8 cellular contexts compared by ENCODE assay signal in the genomic region with DNA sequence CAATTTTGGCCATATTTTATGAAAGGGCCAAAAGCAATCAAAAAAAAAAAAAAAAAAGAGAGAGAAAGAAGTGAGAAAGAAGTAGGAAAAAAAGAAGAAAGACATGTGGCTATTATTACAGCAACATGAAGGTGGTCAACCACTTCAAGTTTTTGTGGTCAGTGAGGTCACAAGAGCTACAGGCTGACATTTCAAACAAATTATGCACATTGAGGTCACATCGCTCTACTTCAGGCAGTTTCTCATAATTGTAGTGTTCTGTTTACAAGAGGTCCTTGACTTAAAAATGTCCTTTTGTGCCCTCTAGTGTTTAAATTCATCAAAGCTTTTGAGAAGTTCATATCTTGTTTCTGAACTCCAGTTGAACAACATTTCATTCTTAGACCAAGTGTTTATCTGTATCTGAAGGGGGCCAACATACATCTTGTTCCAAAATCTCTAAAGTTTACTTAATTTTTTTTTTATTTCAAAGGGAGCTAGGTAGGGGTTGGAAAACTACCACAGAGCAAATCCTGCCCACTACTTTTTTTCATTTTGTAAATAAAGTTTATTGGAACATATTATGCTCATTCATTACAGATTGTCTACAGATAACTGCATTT.
DNase-seq lines count a peak whose midpoint lies in the region; ATAC-seq, FAIRE-seq and TF ChIP-seq lines count a peak whose summit lies in the region.

No MANE protein-coding gene starts in this region.

- H3K27ac Mint-ChIP-seq in naive thymus-derived CD4-positive, alpha-beta T cell = no peak overlapping the region
- no peak overlapping the region for H3K27ac Mint-ChIP-seq in activated T-helper 1 cell treated with anti-CD3 and anti-CD28 coated beads, Interleukin-12 subunit alpha, Interleukin-12 subunit beta, Interleukin-2, Interleukin-4 antibody, amounts not matched to agents 30 ng/mL and 10 ng/mL and 1 ng/mL, durations not matched to agents 14 hours and 24 hours and 36 hours

- BruUV-seq in endothelial cell of umbilical vein (replicated peaks; lab: Mats Ljungman, UMichigan) = no TSS peak

- peak; percentile 99 for ATAC-seq in HG02571 (IDR thresholded peaks at IDR 0.05; ENCODE audit: unreplicated experiment)
- peak; percentile 85 for ATAC-seq in naive thymus-derived CD4-positive, alpha-beta T cell

- peaks cover 7% of the 10 kb centered on the region; the same call in 1 of the 2 replicates for H3K4me1 ChIP-seq in MM.1S (ENCODE audit: low read length)
- no peaks in the 10 kb centered on the region for H3K4me1 ChIP-seq in endothelial cell of umbilical vein (ENCODE audit: control insufficient read depth, extremely low read depth, insufficient read depth, low read length)
- H3K4me1 ChIP-seq in naive thymus-derived CD4-positive, alpha-beta T cell (ENCODE audit: control insufficient read depth in 2 of 2, insufficient read depth in 2 of 2, low read length in 2 of 2) = no peaks in the 10 kb centered on the region

- no peaks in the 10 kb centered on the region for H3K9me1 ChIP-seq in endothelial cell of umbilical vein (replicated peaks; ENCODE audit: control insufficient read depth, extremely low read depth, insufficient read depth, low read length)

- peaks cover 0 to 9% (median 0%) of the 10 kb centered on the region in 11 donors for H3K9me3 Mint-ChIP-seq in naive thymus-derived CD4-positive, alpha-beta T cell
- H3K9me3 Mint-ChIP-seq in activated T-helper 1 cell treated with anti-CD3 and anti-CD28 coated beads, Interleukin-12 subunit alpha, Interleukin-12 subunit beta, Interleukin-2, Interleukin-4 antibody, amounts not matched to agents 30 ng/mL and 10 ng/mL and 1 ng/mL, durations not matched to agents 14 hours and 24 hours and 36 hours = no peaks in the 10 kb centered on the region

- H3K27me3 Mint-ChIP-seq in naive thymus-derived CD4-positive, alpha-beta T cell = peaks cover 0 to 19% (median 0%) of the 10 kb centered on the region in 5 donors
- peaks cover 10% of the 10 kb centered on the region for H3K27me3 Mint-ChIP-seq in activated T-helper 1 cell treated with anti-CD3 and anti-CD28 coated beads, Interleukin-12 subunit alpha, Interleukin-12 subunit beta, Interleukin-2, Interleukin-4 antibody, amounts not matched to agents 30 ng/mL and 10 ng/mL and 1 ng/mL, durations not matched to agents 14 hours and 24 hours and 36 hours (ENCODE audit: insufficient read depth)

- H3K4me3 ChIP-seq in AG10803 (ENCODE audit: low read length) = no peak overlapping the region
- no peak overlapping the region for H3K4me3 ChIP-seq in MM.1S (ENCODE audit: low read length)
- H3K4me3 ChIP-seq in endothelial cell of umbilical vein (replicated peaks in 1 of 3; ENCODE audit: insufficient read depth in 1 of 3, low read depth in 1 of 3, low read length in 3 of 3) = no peak overlapping the region
- no peak overlapping the region for H3K4me3 ChIP-seq in naive thymus-derived CD4-positive, alpha-beta T cell (ENCODE audit: low read length)

- TF ChIP-seq POLR2A in endothelial cell of umbilical vein (IDR thresholded peaks at IDR 0.05; ENCODE audit: low read depth, low read length) = no peak

- intact Hi-C loops in endothelial cell of umbilical vein (cut with micrococcal nuclease) = loop anchor here (1.0 to 5.0 kb wide), 3 partner anchors 162 to 488 kb away; no protein-coding TSS in a partner anchor
- intact Hi-C loops in naive thymus-derived CD4-positive, alpha-beta T cell (cut with micrococcal nuclease) = loop anchor here (1.0 to 5.0 kb wide), 5 partner anchors 192 to 509 kb away; no protein-coding TSS in a partner anchor
- intact Hi-C loops in activated T-helper 1 cell treated with anti-CD3 and anti-CD28 coated beads, Interleukin-12 subunit alpha, Interleukin-12 subunit beta, Interleukin-2, Interleukin-4 antibody, amounts not matched to agents 30 ng/mL and 10 ng/mL and 1 ng/mL, durations not matched to agents 14 hours and 24 hours and 36 hours (cut with micrococcal nuclease) = loop anchor here (1.0 to 10.0 kb wide), 4 partner anchors 192 to 508 kb away; no protein-coding TSS in a partner anchor

- no peaks in the 10 kb centered on the region for H3K27me3 ChIP-seq in MM.1S (replicated peaks; ENCODE audit: insufficient read depth, low read length)
- H3K27me3 ChIP-seq in endothelial cell of umbilical vein (ENCODE audit: control insufficient read depth in 2 of 2, insufficient read depth in 2 of 2, low read length in 2 of 2) = no peaks in the 10 kb centered on the region
- no peaks in the 10 kb centered on the region for H3K27me3 ChIP-seq in naive thymus-derived CD4-positive, alpha-beta T cell (ENCODE audit: control insufficient read depth in 2 of 2, insufficient read depth in 2 of 2, low read length in 2 of 2)

- no peaks in the 10 kb centered on the region for H3K36me3 Mint-ChIP-seq in naive thymus-derived CD4-positive, alpha-beta T cell
- no peaks in the 10 kb centered on the region for H3K36me3 Mint-ChIP-seq in activated T-helper 1 cell treated with anti-CD3 and anti-CD28 coated beads, Interleukin-12 subunit alpha, Interleukin-12 subunit beta, Interleukin-2, Interleukin-4 antibody, amounts not matched to agents 30 ng/mL and 10 ng/mL and 1 ng/mL, durations not matched to agents 14 hours and 24 hours and 36 hours (ENCODE audit: low read depth)

- in situ Hi-C loops in SK-MEL-5 (cut with HindIII; ENCODE audit: low pct_unique_long_range_greater_than_20kb, low sequenced_read_pairs) = no loop called here

- no peaks in the 10 kb centered on the region for H3F3A ChIP-seq in MM.1S (ENCODE audit: insufficient read depth, low read length)

- H3K9me2 ChIP-seq in MM.1S (replicated peaks; ENCODE audit: insufficient read depth, low read length) = no peaks in the 10 kb centered on the region

- POLR2A ChIA-PET in endothelial cell of umbilical vein (lab: Charles Lee) = no interaction called here
- POLR2A ChIA-PET in naive thymus-derived CD4-positive, alpha-beta T cell (lab: Charles Lee) = no interaction called here

- H3K9me3 ChIP-seq in MM.1S (replicated peaks; ENCODE audit: insufficient read depth, low read length) (no peaks in the 10 kb centered on the region), endothelial cell of umbilical vein (replicated peaks; ENCODE audit: control insufficient read depth, insufficient read depth, low read length) (no peaks in the 10 kb centered on the region)
- no peaks in the 10 kb centered on the region for H3K9me3 ChIP-seq in naive thymus-derived CD4-positive, alpha-beta T cell (ENCODE audit: control insufficient read depth in 2 of 3, low read length in 3 of 3)

- TF ChIP-seq CTCF in AG10803 (conservative IDR thresholded peaks at IDR 0.05; ENCODE audit: low read length) = peak; percentile 63
- 0 out of 2 replicates have a peak, but pooled peaks have one; percentile 15 for TF ChIP-seq CTCF in GM12874 (IDR thresholded peaks at IDR 0.05; ENCODE audit: insufficient read depth, low read depth, low read length)
- TF ChIP-seq CTCF in MM.1S (IDR thresholded peaks at IDR 0.05; ENCODE audit: low read length) = peak; percentile 63
- peak; percentile 20 to 26 for TF ChIP-seq CTCF in endothelial cell of umbilical vein (IDR thresholded peaks at IDR 0.05; ENCODE audit: extremely low read depth in 1 of 2, insufficient read depth in 1 of 2, low read depth in 1 of 2, low read length in 2 of 2)

- no peak overlapping the region for H3K9ac ChIP-seq in MM.1S (ENCODE audit: low read length)
- no peak overlapping the region for H3K9ac ChIP-seq in endothelial cell of umbilical vein (replicated peaks; ENCODE audit: extremely low read depth, insufficient read depth, low read length)

- no peak overlapping the region for H3K27ac ChIP-seq in MM.1S (ENCODE audit: low read length)
- H3K27ac ChIP-seq in endothelial cell of umbilical vein (ENCODE audit: insufficient read depth, low read depth, low read length) = no peak overlapping the region
- no peak overlapping the region for H3K27ac ChIP-seq in naive thymus-derived CD4-positive, alpha-beta T cell (ENCODE audit: low read depth, low read length)

- H3K4me1 Mint-ChIP-seq in naive thymus-derived CD4-positive, alpha-beta T cell = no peaks in the 10 kb centered on the region
- H3K4me1 Mint-ChIP-seq in activated T-helper 1 cell treated with anti-CD3 and anti-CD28 coated beads, Interleukin-12 subunit alpha, Interleukin-12 subunit beta, Interleukin-2, Interleukin-4 antibody, amounts not matched to agents 30 ng/mL and 10 ng/mL and 1 ng/mL, durations not matched to agents 14 hours and 24 hours and 36 hours (ENCODE audit: low read depth) = peaks cover 4% of the 10 kb centered on the region

- DNase-seq in AG10803 (ENCODE audit: low read depth) = peak; percentile 79
- DNase-seq in MM.1S = peak; percentile 92
- peak; percentile 95 for DNase-seq in SK-MEL-5 (ENCODE audit: low read depth, low spot score)
- DNase-seq in endothelial cell of umbilical vein (ENCODE audit: low read depth, low spot score) = peak; percentile 71
- peak in 6 of 9 donors; percentile 2 to 50 (median 36) for DNase-seq in naive thymus-derived CD4-positive, alpha-beta T cell
- DNase-seq in activated T-helper 1 cell treated with anti-CD3 and anti-CD28 coated beads, Interleukin-12 subunit alpha, Interleukin-12 subunit beta, Interleukin-2, Interleukin-4 antibody, amounts not matched to agents 30 ng/mL and 10 ng/mL and 1 ng/mL, durations not matched to agents 14 hours and 24 hours and 36 hours (ENCODE audit: low spot score) = no peak

- CTCF ChIA-PET in endothelial cell of umbilical vein (lab: Charles Lee) = interaction anchor here (0.6 to 5.2 kb wide), 46 partner anchors 8 to 499 kb away, joined by 3 to 217 read pairs (median 4); no protein-coding TSS in a partner anchor
- CTCF ChIA-PET in naive thymus-derived CD4-positive, alpha-beta T cell (lab: Charles Lee) = interaction anchor here (0.6 to 2.2 kb wide), 11 partner anchors 9 to 495 kb away, joined by 3 to 26 read pairs (median 4); no protein-coding TSS in a partner anchor

- peak; percentile 21 for FAIRE-seq in endothelial cell of umbilical vein (lab: Jason Lieb, UNC)

- H2AFZ ChIP-seq in MM.1S (ENCODE audit: low read length) (no peak overlapping the region), endothelial cell of umbilical vein (ENCODE audit: low read depth, low read length) (no peak overlapping the region)

- no peaks in the 10 kb centered on the region for H3K36me3 ChIP-seq in MM.1S (replicated peaks; ENCODE audit: insufficient read depth, low read length)
- no peaks in the 10 kb centered on the region for H3K36me3 ChIP-seq in endothelial cell of umbilical vein (ENCODE audit: control insufficient read depth in 2 of 2, extremely low read depth in 1 of 2, insufficient read depth in 2 of 2, low read length in 2 of 2)
- H3K36me3 ChIP-seq in naive thymus-derived CD4-positive, alpha-beta T cell (ENCODE audit: control insufficient read depth in 2 of 3, insufficient read depth in 3 of 3, low read length in 3 of 3) = no peaks in the 10 kb centered on the region

- dilution Hi-C loops in endothelial cell of umbilical vein (cut with MboI; ENCODE audit: extremely low pct_ligation_motif_present, low sequenced_read_pairs) = no loop called here

- H3K4me2 ChIP-seq in MM.1S (ENCODE audit: low read depth, low read length) = 0 out of 2 replicates have a peak overlapping the region, but pooled peaks have one; percentile 5
- no peak overlapping the region for H3K4me2 ChIP-seq in endothelial cell of umbilical vein (ENCODE audit: insufficient read depth, low read length)

- no peaks in the 10 kb centered on the region for H4K20me1 ChIP-seq in MM.1S (ENCODE audit: insufficient read depth, low read length)
- no peaks in the 10 kb centered on the region for H4K20me1 ChIP-seq in endothelial cell of umbilical vein (replicated peaks; ENCODE audit: control insufficient read depth, extremely low read depth, insufficient read depth, low read length)

- H3K79me2 ChIP-seq in MM.1S (ENCODE audit: low read length) (no peaks in the 10 kb centered on the region), endothelial cell of umbilical vein (ENCODE audit: control insufficient read depth, insufficient read depth, low read length) (no peaks in the 10 kb centered on the region)

- H3K4me3 Mint-ChIP-seq in naive thymus-derived CD4-positive, alpha-beta T cell = peak overlapping the region in 1 of 10 donors; percentile 35
- no peak overlapping the region for H3K4me3 Mint-ChIP-seq in activated T-helper 1 cell treated with anti-CD3 and anti-CD28 coated beads, Interleukin-12 subunit alpha, Interleukin-12 subunit beta, Interleukin-2, Interleukin-4 antibody, amounts not matched to agents 30 ng/mL and 10 ng/mL and 1 ng/mL, durations not matched to agents 14 hours and 24 hours and 36 hours
